ENCODE assay signal across 17 cellular contexts in genomic region chr4:37662306-37662705, GRCh38. TPM values are rescaled to one million over a fixed set of nuclear protein-coding genes. Genes with fewer than 3 reads are reported as not detected.
DNase-seq lines count a peak whose midpoint lies in the region; ATAC-seq, FAIRE-seq and TF ChIP-seq lines count a peak whose summit lies in the region.
"Had no signal": no experiment of that assay in that cellular context is flagged by ENCODE, and none has a peak within 500 bp of the region (broad histone marks: within the 10 kb centered on the region; RNA-seq: fewer than 3 reads in every experiment).

No MANE protein-coding gene starts in this region.

- H3K4me1 ChIP-seq in HUES48 (ENCODE audit: control insufficient read depth, insufficient read depth, low read length), result peaks cover 45% of the 10 kb centered on the region
- peaks cover 21% of the 10 kb centered on the region for H3K4me1 ChIP-seq in colonic mucosa
- peaks cover 98% of the 10 kb centered on the region for H3K4me1 ChIP-seq in HepG2 (ENCODE audit: insufficient read depth, low read length)
- H3K4me1 ChIP-seq in skeletal muscle tissue (ENCODE audit: control insufficient read depth in 3 of 3, insufficient read depth in 3 of 3, low read length in 3 of 3), result peaks cover 60 to 79% (median 75%) of the 10 kb centered on the region in 3 donors

- TF ChIP-seq EP300 in HepG2 (IDR thresholded peaks at IDR 0.05; ENCODE audit: low read depth in 2 of 2, low read length in 2 of 2), result no peak
- TF ChIP-seq EP300 in HepG2 (CRISPR knock-in tag; IDR thresholded peaks at IDR 0.05; ENCODE audit: borderline replicate concordance), result no peak

- TF ChIP-seq RAD21 in HepG2 (CRISPR knock-in tag; IDR thresholded peaks at IDR 0.05), result no peak

- in situ Hi-C loops in HepG2 (cut with HindIII; ENCODE audit: extremely low pct_ligation_motif_present, low pct_unique_long_range_greater_than_20kb), result no loop called here

- TF ChIP-seq POLR2A in HepG2 (IDR thresholded peaks at IDR 0.05; ENCODE audit: insufficient read depth in 1 of 2, low read depth in 2 of 2, low read length in 2 of 2), result no peak

- POLR2A ChIA-PET in HepG2 (lab: Yijun Ruan, JAX), result interaction anchor here (1.0 to 4.0 kb wide), 5 partner anchors 10 to 67 kb away, joined by 3 to 28 read pairs (median 4); partner anchors contain the start of gene RELL1

- 3% methylated on average over 2 of the region's 2 CpGs for WGBS in HepG2 (ENCODE audit: low lambda C conversion rate)

- TSS peak; percentile 43 for BruUV-seq in HepG2 (replicated peaks; lab: Mats Ljungman, UMichigan)

- no peak for FAIRE-seq in HepG2 (lab: Jason Lieb, UNC)
- FAIRE-seq: colon, G401.6, GM12878 had no signal

- DNase-seq in colonic mucosa, result no peak
- DNase-seq in HepG2 (ENCODE audit: low spot score), result no peak
- no peak for DNase-seq in left colon
- DNase-seq in ureter (ENCODE audit: low spot score), result no peak
- DNase-seq in substantia nigra (lab: John Stamatoyannopoulos, UW), result no peak
- DNase-seq in GM10266 (ENCODE audit: extremely low spot score), result no peak
- DNase-seq: activated CD4-positive, alpha-beta T cell treated with anti-CD3 and anti-CD28 coated beads, Interleukin-2, amount 50 U/mL, for 1 hour; aorta; NCI-H187 treated with DMSO at 0.1 percent for 48 hours; NCI-H510A; SHP77 treated with DMSO at 0.1 percent for 48 hours had no signal

- H3K4me3 ChIP-seq in HUES48 (ENCODE audit: low read depth, low read length), result peak overlapping the region; percentile 19; the same call in 1 of the 2 replicates
- H3K4me3 ChIP-seq in colonic mucosa, result no peak overlapping the region
- H3K4me3 ChIP-seq in HepG2 (replicated peaks in 1 of 3; ENCODE audit: insufficient read depth in 1 of 3, low read depth in 2 of 3, low read length in 3 of 3), result no peak overlapping the region
- H3K4me3 ChIP-seq in skeletal muscle tissue (ENCODE audit: low read length in 3 of 3), result peak overlapping the region in 2 of 3 donors; percentile 15 to 28
- H3K4me3 ChIP-seq: GM12878, MG63 had no signal

- H3K27ac ChIP-seq in HUES48 (ENCODE audit: low read depth, low read length), result peak overlapping the region; percentile 65
- H3K27ac ChIP-seq in colonic mucosa, result peak overlapping the region; percentile 32
- H3K27ac ChIP-seq in HepG2 (ENCODE audit: extremely low read length, insufficient read depth, low read length), result peak overlapping the region; percentile 83
- H3K27ac ChIP-seq in skeletal muscle tissue (ENCODE audit: low read depth, low read length), result peak overlapping the region; percentile 83
- H3K27ac ChIP-seq in substantia nigra (ENCODE audit: low read depth, low read length, poor library complexity, severe bottlenecking), result no peak overlapping the region

- intact Hi-C loops in colonic mucosa (cut with DNase I), result no loop called here
- intact Hi-C loops in HepG2 (cut with micrococcal nuclease; ENCODE audit: unreplicated experiment), result loop anchor here (1.0 to 2.0 kb wide), 2 partner anchors 14 to 20 kb away; no protein-coding TSS in a partner anchor
- intact Hi-C loops in left colon (cut with DNase I, micrococcal nuclease), result no loop called here

- H4K20me1 ChIP-seq in HepG2 (ENCODE audit: insufficient read depth, low read length), result no peaks in the 10 kb centered on the region; the same call in 1 of the 2 replicates

- H3K27me3 ChIP-seq in HUES48 (ENCODE audit: control insufficient read depth, insufficient read depth, low read length) (no peaks in the 10 kb centered on the region), colonic mucosa (no peaks in the 10 kb centered on the region), HepG2 (ENCODE audit: control insufficient read depth in 1 of 2, insufficient read depth in 2 of 2, low read length in 2 of 2) (no peaks in the 10 kb centered on the region), skeletal muscle tissue (ENCODE audit: control insufficient read depth in 3 of 3, insufficient read depth in 3 of 3, low read length in 3 of 3) (no peaks in the 10 kb centered on the region)
- H3K27me3 ChIP-seq: MG63 had no signal

- H3K79me2 ChIP-seq in HepG2 (ENCODE audit: insufficient read depth, low read length), result peaks cover 64% of the 10 kb centered on the region

- CTCF ChIA-PET in HepG2 (lab: Yijun Ruan, JAX; ENCODE audit: low intra/inter-chr PET ratio, low total read pairs), result no interaction called here

- H3K9me3 ChIP-seq in HUES48 (ENCODE audit: control insufficient read depth, insufficient read depth, low read length) (no peaks in the 10 kb centered on the region), colonic mucosa (no peaks in the 10 kb centered on the region), HepG2 (ENCODE audit: low read length) (no peaks in the 10 kb centered on the region), skeletal muscle tissue (ENCODE audit: control insufficient read depth in 3 of 3, low read length in 3 of 3) (no peaks in the 10 kb centered on the region)
- H3K9me3 ChIP-seq: MG63 had no signal

- H3K9ac ChIP-seq in HUES48 (ENCODE audit: low read depth, low read length) (no peak overlapping the region), colonic mucosa (ENCODE audit: low read depth in 2 of 2, low read length in 2 of 2) (no peak overlapping the region), HepG2 (ENCODE audit: insufficient read depth, low read depth, low read length) (0 out of 2 replicates have a peak overlapping the region, but pooled peaks have one; percentile 3), skeletal muscle tissue (ENCODE audit: low read depth in 1 of 3, low read length in 3 of 3) (peak overlapping the region; percentile 19 to 36 (median 34))

- ATAC-seq in HepG2 (peak; percentile 51), left colon (no peak)
- ATAC-seq: GM12878 had no signal

- no peak overlapping the region for H2AFZ ChIP-seq in HepG2 (ENCODE audit: low read length)

- peak overlapping the region; percentile 84 for H3K4me2 ChIP-seq in HepG2 (ENCODE audit: low read depth, low read length)

- H3K36me3 ChIP-seq in HUES48 (ENCODE audit: control insufficient read depth, insufficient read depth, low read length) (no peaks in the 10 kb centered on the region), colonic mucosa (no peaks in the 10 kb centered on the region), HepG2 (replicated peaks in 1 of 2; ENCODE audit: control insufficient read depth in 1 of 2, insufficient read depth in 2 of 2, low read length in 2 of 2) (peaks cover 0 to 3% of the 10 kb centered on the region in 2 experiments; a peak in 2 of 5 replicates), skeletal muscle tissue (ENCODE audit: control insufficient read depth in 3 of 3, insufficient read depth in 3 of 3, low read length in 3 of 3) (no peaks in the 10 kb centered on the region)
- H3K36me3 ChIP-seq: MG63 had no signal

- TF ChIP-seq CTCF in colonic mucosa (IDR thresholded peaks at IDR 0.05), result no peak
- TF ChIP-seq CTCF in HepG2 (CRISPR knock-in tag; IDR thresholded peaks at IDR 0.05), result no peak
- TF ChIP-seq CTCF in GM10266 (IDR thresholded peaks at IDR 0.05; ENCODE audit: control insufficient read depth, insufficient read depth, low read depth, missing control alignments), result no peak

TF ChIP-seq in HepG2, 621 proteins besides CTCF, POLR2A, EP300 and RAD21 (continues in another document):
- TF ChIP-seq SRSF1 (optimal IDR thresholded peaks at IDR 0.05; ENCODE audit: low read depth, low read length), result no peak
- TF ChIP-seq ARID2 (CRISPR knock-in tag; IDR thresholded peaks at IDR 0.05; ENCODE audit: borderline replicate concordance), result no peak
- no peak for TF ChIP-seq ZNF652 (CRISPR knock-in tag; IDR thresholded peaks at IDR 0.05; ENCODE audit: borderline replicate concordance, low read depth)
- TF ChIP-seq SMARCC2 (IDR thresholded peaks at IDR 0.05), result no peak
- no peak for TF ChIP-seq HOXA9 (CRISPR knock-in tag; IDR thresholded peaks at IDR 0.05; ENCODE audit: borderline replicate concordance)
- TF ChIP-seq TERF1 (CRISPR knock-in tag; IDR thresholded peaks at IDR 0.05), result no peak

RNA-seq across cellular contexts. Expression of gene RELL1, which starts 23.9 kb away (rescaled TPM):
- 10 to 100 TPM; 24.4 to 48.2 TPM for total RNA-seq in colonic mucosa
- total RNA-seq in HepG2 (2016; rRNA removed; fragmentation: Illumina TruSeq; extraction: Trizol), result 40.1 and 58.4 TPM in 2 replicates
- total RNA-seq in HepG2 (2016; cell fraction: cytosol; rRNA removed; fragmentation: Illumina TruSeq; extraction: Trizol; ENCODE audit: low read depth), result 124 and 130 TPM in 2 replicates
- total RNA-seq in HepG2 (2016; cell fraction: insoluble cytoplasmic fraction; rRNA removed; fragmentation: Illumina TruSeq; extraction: Trizol), result 37.4 and 57.3 TPM in 2 replicates
- 53.5 and 55.2 TPM in 2 replicates for total RNA-seq in HepG2 (2016; cell fraction: membrane; rRNA removed; fragmentation: Illumina TruSeq; extraction: Trizol)
- total RNA-seq in HepG2 (2016; cell fraction: nucleus; rRNA removed; fragmentation: Illumina TruSeq; extraction: Trizol), result 36.9 and 45.2 TPM in 2 replicates
- polyA plus RNA-seq in HepG2 (2011; rRNA removed), result 8.4 and 11.1 TPM in 2 replicates
- polyA plus RNA-seq in HepG2 (2011; cell fraction: cytosol; rRNA removed), result 9.0 and 9.6 TPM in 2 replicates
- 5.5 and 7.2 TPM in 2 replicates for polyA plus RNA-seq in HepG2 (2011; cell fraction: nucleus; rRNA removed)
- polyA plus RNA-seq in HepG2 (2012), result 3.1 and 3.9 TPM in 2 replicates
- 1.5 and 2.3 TPM in 2 replicates for polyA plus RNA-seq in HepG2 (2016; cell fraction: cytosol; fragmentation: Illumina TruSeq; extraction: Trizol; ENCODE audit: low read depth)
- polyA plus RNA-seq in HepG2 (2016; cell fraction: insoluble cytoplasmic fraction; fragmentation: Illumina TruSeq; extraction: Trizol; ENCODE audit: low read depth), result 6.7 and 8.9 TPM in 2 replicates
- 3.9 and 4.1 TPM in 2 replicates for polyA plus RNA-seq in HepG2 (2016; cell fraction: membrane; fragmentation: Illumina TruSeq; extraction: Trizol; ENCODE audit: low read depth)
- 13.1 and 16.3 TPM in 2 replicates for polyA plus RNA-seq in HepG2 (2016; cell fraction: nucleus; fragmentation: Illumina TruSeq; extraction: Trizol; ENCODE audit: insufficient read depth, low read depth)
- 7.8 and 39.4 TPM in 2 replicates for polyA minus RNA-seq in HepG2 (2011; rRNA and poly(A)+ RNA removed; ENCODE audit: low replicate concordance)
- 31.9 and 37.6 TPM in 2 replicates for polyA minus RNA-seq in HepG2 (2011; cell fraction: cytosol; rRNA and poly(A)+ RNA removed)
- 16.4 and 18.5 TPM in 2 replicates for polyA minus RNA-seq in HepG2 (2011; cell fraction: nucleus; rRNA and poly(A)+ RNA removed)
- total RNA-seq in skeletal muscle tissue, result 82.5 TPM
- 10 to 100 TPM; 53.7 to 75.0 TPM for total RNA-seq in left colon
- 23.4 TPM for total RNA-seq in ureter

Comparison
In these comparisons a context has a peak if more than half of its experiments do, and no peak if none do; other contexts are left out.
1. H3K4me3 ChIP-seq: peak in HUES48 (single experiment) and skeletal muscle tissue (2 of 3); none in colonic mucosa (single experiment) and HepG2 (0 of 3).
2. H3K9ac ChIP-seq: peak in HepG2 (single experiment) and skeletal muscle tissue (3 of 3); none in HUES48 (single experiment) and colonic mucosa (0 of 2).